Comparison of ENCODE assay signal across 20 cellular contexts in the genomic region with DNA sequence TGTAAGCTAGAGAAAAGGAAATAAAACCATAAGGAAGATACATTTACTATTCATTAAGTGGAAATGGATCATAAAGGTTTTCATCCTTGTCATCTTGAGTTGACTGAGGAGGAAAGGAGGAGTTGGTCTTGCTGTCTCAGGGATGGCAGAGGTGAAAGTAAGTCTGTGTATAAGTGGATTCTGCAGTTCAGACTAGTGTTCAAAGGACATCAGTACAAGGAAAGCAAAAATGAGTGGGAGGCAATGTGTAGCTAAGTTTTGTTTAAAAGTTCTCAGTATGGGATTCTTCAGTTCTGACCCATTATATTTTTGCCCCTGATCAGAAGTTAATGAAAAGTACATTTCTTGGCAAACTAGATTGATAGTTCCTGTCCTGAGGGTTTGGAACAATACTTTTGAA. TPM values are rescaled to one million over a fixed set of nuclear protein-coding genes. Genes with fewer than 3 reads are reported as not detected.
DNase-seq lines count a peak whose midpoint lies in the region; ATAC-seq and TF ChIP-seq lines count a peak whose summit lies in the region.
"Had no signal": no experiment of that assay in that cellular context is flagged by ENCODE, and none has a peak within 500 bp of the region (broad histone marks: within the 10 kb centered on the region; RNA-seq: fewer than 3 reads in every experiment).

No MANE protein-coding gene starts in this region.

- DNase-seq in stimulated activated naive CD8-positive, alpha-beta T cell treated with anti-CD3 and anti-CD28 coated beads, Interleukin-15, Interleukin-2, amounts not matched to agents 100 U/mL and 50 U/mL, for 24 hours: no peak
- no peak for DNase-seq in stimulated activated naive CD8-positive, alpha-beta T cell treated with anti-CD3 and anti-CD28 coated beads, Interleukin-15, amount 100 ng/mL, for 72 hours
- DNase-seq in PC-3: no peak
- DNase-seq in epithelial cell of prostate (ENCODE audit: low read depth, low spot score): no peak
- no peak for DNase-seq in colonic mucosa
- DNase-seq in left ventricle myocardium superior: no peak
- DNase-seq in coronary artery (ENCODE audit: low spot score): no peak
- DNase-seq: activated B cell treated with CpG ODN at 0.5 μM for 24 hours; amniotic stem cell; NCI-H1417; NCI-H526; Right ventricle myocardium superior; stimulated activated CD8-positive, alpha-beta memory T cell treated with anti-CD3 and anti-CD28 coated beads, Interleukin-4, amount 100 ng/mL, for 48 hours; testis had no signal

- POLR2A ChIA-PET in PC-3 (lab: Charles Lee; ENCODE audit: unreplicated experiment): interaction anchor here (0.6 kb wide), 1 partner anchor 9 kb away, joined by 4 read pairs; no protein-coding TSS in a partner anchor

- CTCF ChIA-PET in PC-3 (lab: Charles Lee): interaction anchor here (0.6 kb wide), 1 partner anchor 40 kb away, joined by 3 read pairs; no protein-coding TSS in a partner anchor

- H3K9me3 Mint-ChIP-seq in stimulated activated naive CD8-positive, alpha-beta T cell treated with anti-CD3 and anti-CD28 coated beads, Interleukin-15, amount 100 ng/mL, for 72 hours: no peaks in the 10 kb centered on the region
- H3K9me3 Mint-ChIP-seq: activated B cell treated with CpG ODN at 0.5 μM for 24 hours; activated T-helper 2 cell treated with anti-CD3 and anti-CD28 coated beads, Interferon-gamma antibody, Interleukin-2, Interleukin-4, amounts not matched to agents 10 μg/mL and 5 μg/mL and 100 μg/mL, durations not matched to agents 14 hours and 24 hours and 36 hours had no signal

- H3K36me3 ChIP-seq in PC-3 (ENCODE audit: low read depth, low read length): peaks cover 51% of the 10 kb centered on the region
- H3K36me3 ChIP-seq in colonic mucosa: peaks cover 5% of the 10 kb centered on the region

- H2AFZ ChIP-seq in PC-3 (ENCODE audit: low read length): no peak overlapping the region

- H3K27me3 ChIP-seq in PC-3 (ENCODE audit: low read length): no peaks in the 10 kb centered on the region
- no peaks in the 10 kb centered on the region for H3K27me3 ChIP-seq in colonic mucosa
- H3K27me3 ChIP-seq: esophagus muscularis mucosa, testis had no signal

- H3K9me3 ChIP-seq in PC-3 (ENCODE audit: low read length) (no peaks in the 10 kb centered on the region), colonic mucosa (no peaks in the 10 kb centered on the region)
- H3K9me3 ChIP-seq: esophagus muscularis mucosa, testis had no signal

- H3K9me2 ChIP-seq in PC-3 (replicated peaks; ENCODE audit: low read length): no peaks in the 10 kb centered on the region

- peak; percentile 17 for ATAC-seq in stimulated activated naive CD8-positive, alpha-beta T cell treated with anti-CD3 and anti-CD28 coated beads, Interleukin-15, Interleukin-2, amounts not matched to agents 100 U/mL and 50 U/mL, for 24 hours
- no peak for ATAC-seq in stimulated activated naive CD8-positive, alpha-beta T cell treated with anti-CD3 and anti-CD28 coated beads, Interleukin-15, amount 100 ng/mL, for 72 hours
- ATAC-seq in PC-3: 0 out of 2 replicates have a peak, but pooled peaks have one; percentile 3
- no peak for ATAC-seq in left ventricle myocardium superior

- H3K4me1 ChIP-seq in PC-3 (ENCODE audit: insufficient read depth, low read length): peaks cover 24% of the 10 kb centered on the region
- no peaks in the 10 kb centered on the region for H3K4me1 ChIP-seq in colonic mucosa
- H3K4me1 ChIP-seq: testis had no signal

- H3K9ac ChIP-seq in PC-3 (ENCODE audit: low read length) (no peak overlapping the region), colonic mucosa (ENCODE audit: low read depth in 2 of 2, low read length in 2 of 2) (no peak overlapping the region)

- H3K4me2 ChIP-seq in PC-3 (ENCODE audit: low read length): no peak overlapping the region

- no peak overlapping the region for H3K27ac Mint-ChIP-seq in stimulated activated naive CD8-positive, alpha-beta T cell treated with anti-CD3 and anti-CD28 coated beads, Interleukin-15, amount 100 ng/mL, for 72 hours
- H3K27ac Mint-ChIP-seq: activated B cell treated with CpG ODN at 0.5 μM for 24 hours had no signal

- intact Hi-C loops in PC-3 (cut with micrococcal nuclease): loop anchor here (5.0 kb wide), 1 partner anchor 63 kb away; no protein-coding TSS in a partner anchor
- intact Hi-C loops in colonic mucosa (cut with DNase I): no loop called here
- intact Hi-C loops in left ventricle myocardium superior (cut with micrococcal nuclease): no loop called here

- peaks cover 14% of the 10 kb centered on the region for H3K4me1 Mint-ChIP-seq in stimulated activated naive CD8-positive, alpha-beta T cell treated with anti-CD3 and anti-CD28 coated beads, Interleukin-15, amount 100 ng/mL, for 72 hours
- H3K4me1 Mint-ChIP-seq: activated B cell treated with CpG ODN at 0.5 μM for 24 hours had no signal

- H3K27ac ChIP-seq in PC-3 (ENCODE audit: low read length): no peak overlapping the region
- peak overlapping the region; percentile 64 for H3K27ac ChIP-seq in epithelial cell of prostate
- no peak overlapping the region for H3K27ac ChIP-seq in colonic mucosa
- H3K27ac ChIP-seq in coronary artery: no peak overlapping the region
- H3K27ac ChIP-seq: esophagus muscularis mucosa, testis had no signal

- no TSS peak for BruUV-seq in PC-3 (replicated peaks; lab: Mats Ljungman, UMichigan)

- H3F3A ChIP-seq in PC-3 (ENCODE audit: low read length, unreplicated experiment): peaks cover 25% of the 10 kb centered on the region

- H4K20me1 ChIP-seq in PC-3 (ENCODE audit: low read length): peaks cover 31% of the 10 kb centered on the region

- no peak overlapping the region for H3K4me3 Mint-ChIP-seq in stimulated activated naive CD8-positive, alpha-beta T cell treated with anti-CD3 and anti-CD28 coated beads, Interleukin-15, amount 100 ng/mL, for 72 hours
- H3K4me3 Mint-ChIP-seq: activated B cell treated with CpG ODN at 0.5 μM for 24 hours had no signal

- TF ChIP-seq CTCF in PC-3 (conservative IDR thresholded peaks at IDR 0.05; ENCODE audit: low read depth, low read length) (no peak), colonic mucosa (IDR thresholded peaks at IDR 0.05) (no peak), coronary artery (IDR thresholded peaks at IDR 0.05) (no peak)

- H3K4me3 ChIP-seq in PC-3 (ENCODE audit: low read length): no peak overlapping the region
- H3K4me3 ChIP-seq in colonic mucosa: no peak overlapping the region
- no peak overlapping the region for H3K4me3 ChIP-seq in coronary artery
- H3K4me3 ChIP-seq: esophagus muscularis mucosa, testis had no signal

- H3K27me3 Mint-ChIP-seq in stimulated activated naive CD8-positive, alpha-beta T cell treated with anti-CD3 and anti-CD28 coated beads, Interleukin-15, amount 100 ng/mL, for 72 hours: no peaks in the 10 kb centered on the region
- H3K27me3 Mint-ChIP-seq: activated B cell treated with CpG ODN at 0.5 μM for 24 hours had no signal

- H3K79me2 ChIP-seq in PC-3 (ENCODE audit: low read length): peaks cover 22% of the 10 kb centered on the region; the same call in 1 of the 2 replicates

RNA-seq across cellular contexts. Expression of gene SLC20A1, which starts 18.9 kb away (rescaled TPM):
- total RNA-seq in PC-3 (2014; rRNA removed) (209 and 257 TPM in 2 replicates), colonic mucosa (100 to 1,000 TPM in 1 of 2 donors, 10 to 100 TPM in 1; 50.9 to 119 TPM), left ventricle myocardium superior (10.8 TPM)

RNA-seq across cellular contexts. Expression of gene NT5DC4, which starts 56.1 kb away (rescaled TPM):
- total RNA-seq in PC-3 (2014; rRNA removed) (0.04 TPM in 1 of 2 replicates, not detected in the other), colonic mucosa (not detected), left ventricle myocardium superior (not detected)
- total RNA-seq: activated CD8-positive, alpha-beta memory T cell treated with anti-CD3 and anti-CD28 coated beads for 36 hours; activated T-helper 2 cell treated with anti-CD3 and anti-CD28 coated beads, Interferon-gamma antibody, Interleukin-2, Interleukin-4, amounts not matched to agents 10 μg/mL and 5 μg/mL and 100 μg/mL, durations not matched to agents 14 hours and 24 hours and 36 hours; esophagus muscularis mucosa; glomerular endothelial cell; H4; Right ventricle myocardium superior; T-helper 2 cell treated with Interferon-gamma antibody and Interleukin-4, amounts not matched to agents 100 ng/mL and 5 ng/mL, for 36 hours had no signal

Comparison
In these comparisons a context has a peak if more than half of its experiments do, and no peak if none do; other contexts are left out.
1. ATAC-seq: peak in stimulated activated naive CD8-positive, alpha-beta T cell treated with anti-CD3 and anti-CD28 coated beads, Interleukin-15, Interleukin-2, amounts not matched to agents 100 U/mL and 50 U/mL, for 24 hours (single experiment) and PC-3 (single experiment); none in stimulated activated naive CD8-positive, alpha-beta T cell treated with anti-CD3 and anti-CD28 coated beads, Interleukin-15, amount 100 ng/mL, for 72 hours (single experiment) and left ventricle myocardium superior (single experiment).